Comparison of ENCODE assay signal across 9 cellular contexts in the genomic region with DNA sequence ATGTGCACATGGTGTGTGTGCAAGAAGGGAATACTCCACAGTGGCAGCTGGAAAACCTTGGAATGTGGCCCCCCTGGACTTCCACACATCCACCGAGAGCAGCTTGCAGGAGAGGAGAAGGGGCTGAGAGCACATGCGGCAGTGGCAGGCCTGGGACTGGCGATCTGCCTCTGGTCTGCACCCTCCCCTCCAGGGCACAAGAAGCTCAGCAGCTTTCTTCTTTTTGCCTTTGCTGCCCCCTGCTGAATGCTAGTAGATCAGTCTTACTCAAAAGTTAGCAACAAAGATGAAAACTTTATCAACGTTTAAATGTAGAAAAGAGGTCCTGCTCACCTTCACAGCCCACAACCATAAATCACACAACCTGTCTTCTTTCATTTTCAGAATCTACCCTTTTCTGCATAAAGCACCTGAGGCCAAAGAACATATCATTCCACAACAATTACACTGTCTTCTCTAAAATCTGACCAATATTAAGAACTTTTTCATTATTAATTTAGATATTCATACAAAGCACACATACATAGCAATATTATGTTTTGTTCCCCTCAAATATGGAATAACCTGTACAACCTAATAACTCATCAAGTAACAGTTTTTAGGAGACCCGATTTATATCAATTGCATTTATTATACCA. TPM values are rescaled to one million over a fixed set of nuclear protein-coding genes. Genes with fewer than 3 reads are reported as not detected.
DNase-seq lines count a peak whose midpoint lies in the region; ATAC-seq and TF ChIP-seq lines count a peak whose summit lies in the region.
"Had no signal": no experiment of that assay in that cellular context is flagged by ENCODE, and none has a peak within 500 bp of the region (broad histone marks: within the 10 kb centered on the region; RNA-seq: fewer than 3 reads in every experiment).

No MANE protein-coding gene starts in this region.

- H3K36me3 ChIP-seq in right lobe of liver: peaks cover 0 to 34% (median 13%) of the 10 kb centered on the region in 4 donors
- peaks cover under 1 to 79% (median 27%) of the 10 kb centered on the region in 4 donors for H3K36me3 ChIP-seq in sigmoid colon
- peaks cover 41 to 64% of the 10 kb centered on the region in 2 donors for H3K36me3 ChIP-seq in ascending aorta

- H3K27ac ChIP-seq in RWPE1 (no peak overlapping the region), coronary artery (no peak overlapping the region), right lobe of liver (no peak overlapping the region), sigmoid colon (no peak overlapping the region), ascending aorta (no peak overlapping the region)
- H3K27ac ChIP-seq: upper lobe of left lung had no signal

- H3K27ac Mint-ChIP-seq in activated T-cell treated with anti-CD3 and anti-CD28 coated beads, Interleukin-2, amount 50 U/mL, for 72 hours: no peak overlapping the region

- intact Hi-C loops in right lobe of liver (cut with DNase I) (no loop called here), sigmoid colon (cut with DNase I) (no loop called here), ascending aorta (cut with DNase I) (no loop called here)

- no peak for TF ChIP-seq POLR2A in right lobe of liver (IDR thresholded peaks at IDR 0.05)
- no peak for TF ChIP-seq POLR2A in sigmoid colon (IDR thresholded peaks at IDR 0.05)

- no peak overlapping the region for H3K4me3 Mint-ChIP-seq in activated T-cell treated with anti-CD3 and anti-CD28 coated beads, Interleukin-2, amount 50 U/mL, for 72 hours
- H3K4me3 Mint-ChIP-seq in activated T-cell treated with anti-CD3 and anti-CD28 coated beads, Interleukin-2, amount 50 U/mL, for 4 hours: no peak overlapping the region

- no peaks in the 10 kb centered on the region for H3K9me3 Mint-ChIP-seq in activated T-cell treated with anti-CD3 and anti-CD28 coated beads, Interleukin-2, amount 50 U/mL, for 72 hours
- H3K9me3 Mint-ChIP-seq in activated T-cell treated with anti-CD3 and anti-CD28 coated beads, Interleukin-2, amount 50 U/mL, for 4 hours: no peaks in the 10 kb centered on the region

- TF ChIP-seq EP300 in sigmoid colon (IDR thresholded peaks at IDR 0.05): no peak

- CTCF ChIA-PET in RWPE1 (lab: Yijun Ruan, JAX): interaction anchor here (0.6 kb wide), 1 partner anchor 35 kb away, joined by 4 read pairs; no protein-coding TSS in a partner anchor

- H3K4me1 ChIP-seq in right lobe of liver (no peaks in the 10 kb centered on the region), sigmoid colon (no peaks in the 10 kb centered on the region), ascending aorta (no peaks in the 10 kb centered on the region)
- H3K4me1 ChIP-seq: upper lobe of left lung had no signal

- H3K27me3 Mint-ChIP-seq in activated T-cell treated with anti-CD3 and anti-CD28 coated beads, Interleukin-2, amount 50 U/mL, for 72 hours (ENCODE audit: low read depth): no peaks in the 10 kb centered on the region
- no peaks in the 10 kb centered on the region for H3K27me3 Mint-ChIP-seq in activated T-cell treated with anti-CD3 and anti-CD28 coated beads, Interleukin-2, amount 50 U/mL, for 4 hours (ENCODE audit: low read depth)

- H3K27me3 ChIP-seq in right lobe of liver (no peaks in the 10 kb centered on the region), sigmoid colon (no peaks in the 10 kb centered on the region), ascending aorta (no peaks in the 10 kb centered on the region)
- H3K27me3 ChIP-seq: upper lobe of left lung had no signal

- TF ChIP-seq CTCF in RWPE1 (conservative IDR thresholded peaks at IDR 0.05; ENCODE audit: low read depth) (peak; percentile 35), coronary artery (IDR thresholded peaks at IDR 0.05) (no peak), right lobe of liver (IDR thresholded peaks at IDR 0.05) (peak; percentile 12 to 49 (median 36)), sigmoid colon (IDR thresholded peaks at IDR 0.05) (peak in 1 of 4 experiments; percentile 19), ascending aorta (IDR thresholded peaks at IDR 0.05) (peak in 1 of 3 experiments; percentile 36)

- no peaks in the 10 kb centered on the region for H3K4me1 Mint-ChIP-seq in activated T-cell treated with anti-CD3 and anti-CD28 coated beads, Interleukin-2, amount 50 U/mL, for 72 hours (ENCODE audit: low read depth)
- H3K4me1 Mint-ChIP-seq in activated T-cell treated with anti-CD3 and anti-CD28 coated beads, Interleukin-2, amount 50 U/mL, for 4 hours (ENCODE audit: low read depth): no peaks in the 10 kb centered on the region

- WGBS in right lobe of liver (ENCODE audit: insufficient coverage, low coverage, low lambda C conversion rate, missing lambda C conversion rate): 50% methylated on average over 2 of the region's 5 CpGs
- 53 to 73% methylated on average over 5 of the region's 5 CpGs for WGBS in sigmoid colon, 2 donors

- H3K36me3 Mint-ChIP-seq in activated T-cell treated with anti-CD3 and anti-CD28 coated beads, Interleukin-2, amount 50 U/mL, for 72 hours (ENCODE audit: insufficient read depth in 2 of 2): peaks cover 10 to 33% of the 10 kb centered on the region in 2 donors
- peaks cover 62% of the 10 kb centered on the region for H3K36me3 Mint-ChIP-seq in activated T-cell treated with anti-CD3 and anti-CD28 coated beads, Interleukin-2, amount 50 U/mL, for 4 hours (ENCODE audit: insufficient read depth)

- H3K4me3 ChIP-seq in coronary artery (no peak overlapping the region), right lobe of liver (no peak overlapping the region), sigmoid colon (no peak overlapping the region), ascending aorta (no peak overlapping the region)
- H3K4me3 ChIP-seq: upper lobe of left lung had no signal

- POLR2A ChIA-PET in RWPE1 (lab: Yijun Ruan, JAX; ENCODE audit: low non-redundant PET): no interaction called here

- H3K9me3 ChIP-seq in right lobe of liver (no peaks in the 10 kb centered on the region), sigmoid colon (no peaks in the 10 kb centered on the region), ascending aorta (no peaks in the 10 kb centered on the region)
- H3K9me3 ChIP-seq: upper lobe of left lung had no signal

- ATAC-seq in activated T-cell treated with anti-CD3 and anti-CD28 coated beads, Interleukin-2, amount 50 U/mL, for 72 hours (replicated peaks in 1 of 2): peak; percentile 26 to 32
- no peak for ATAC-seq in activated T-cell treated with anti-CD3 and anti-CD28 coated beads, Interleukin-2, amount 50 U/mL, for 4 hours
- ATAC-seq in HG03442 (IDR thresholded peaks at IDR 0.05; ENCODE audit: unreplicated experiment) (peak; percentile 72), right lobe of liver (peak; percentile 46 to 56 (median 52))

- peak; percentile 11 to 39 for DNase-seq in activated T-cell treated with anti-CD3 and anti-CD28 coated beads, Interleukin-2, amount 50 U/mL, for 72 hours
- DNase-seq in activated T-cell treated with anti-CD3 and anti-CD28 coated beads, Interleukin-2, amount 50 U/mL, for 4 hours: no peak
- DNase-seq in RWPE1 (ENCODE audit: low spot score) (peak; percentile 34), coronary artery (ENCODE audit: low spot score) (peak; percentile 56), right lobe of liver (no peak), sigmoid colon (no peak), ascending aorta (ENCODE audit: low spot score in 2 of 2) (no peak)
- DNase-seq: upper lobe of left lung had no signal

RNA-seq across cellular contexts. Expression of a gene that starts 34.6 kb away (rescaled TPM):
- 10 to 100 TPM; 13.8 to 21.5 TPM for total RNA-seq in activated T-cell treated with anti-CD3 and anti-CD28 coated beads, Interleukin-2, amount 50 U/mL, for 72 hours
- 10 to 100 TPM; 25.1 to 27.3 (median 26.8) TPM for total RNA-seq in activated T-cell treated with anti-CD3 and anti-CD28 coated beads, Interleukin-2, amount 50 U/mL, for 4 hours
- total RNA-seq in right lobe of liver (10 to 100 TPM in 2 of 6 experiments, 1 to 10 TPM in 4; 5.7 to 11.2 (median 7.1) TPM), sigmoid colon (10 to 100 TPM; 17.4 to 24.6 (median 20.8) TPM), ascending aorta (30.1 TPM)
- 1 to 10 TPM; 4.8 to 9.0 (median 5.5) TPM for polyA plus RNA-seq in sigmoid colon

RNA-seq across cellular contexts. Expression of a gene that starts 42.4 kb away (rescaled TPM):
- total RNA-seq in activated T-cell treated with anti-CD3 and anti-CD28 coated beads, Interleukin-2, amount 50 U/mL, for 72 hours: 10 to 100 TPM; 15.9 to 18.9 TPM
- total RNA-seq in activated T-cell treated with anti-CD3 and anti-CD28 coated beads, Interleukin-2, amount 50 U/mL, for 4 hours: 10 to 100 TPM; 16.2 to 18.8 (median 18.1) TPM
- total RNA-seq in right lobe of liver (1 to 10 TPM; 3.9 to 7.4 (median 6.4) TPM), sigmoid colon (10 to 100 TPM; 15.7 to 22.5 (median 16.0) TPM), ascending aorta (12.2 TPM)
- 10 to 100 TPM in 1 of 3 donors, 1 to 10 TPM in 2; 8.3 to 10.9 (median 8.4) TPM for polyA plus RNA-seq in sigmoid colon

RNA-seq across cellular contexts. Expression of a gene that starts 53.4 kb away (rescaled TPM):
- not detected for total RNA-seq in activated T-cell treated with anti-CD3 and anti-CD28 coated beads, Interleukin-2, amount 50 U/mL, for 72 hours
- not detected for total RNA-seq in activated T-cell treated with anti-CD3 and anti-CD28 coated beads, Interleukin-2, amount 50 U/mL, for 4 hours
- total RNA-seq in right lobe of liver: not detected
- not detected for total RNA-seq in sigmoid colon
- not detected for polyA plus RNA-seq in sigmoid colon
- not detected for total RNA-seq in ascending aorta
- total RNA-seq: upper lobe of left lung had no signal

Comparison
In these comparisons a context has a peak if more than half of its experiments do, and no peak if none do; other contexts are left out.
1. ATAC-seq: peak in activated T-cell treated with anti-CD3 and anti-CD28 coated beads, Interleukin-2, amount 50 U/mL, for 72 hours (2 of 2), HG03442 (single experiment) and right lobe of liver (4 of 4); none in activated T-cell treated with anti-CD3 and anti-CD28 coated beads, Interleukin-2, amount 50 U/mL, for 4 hours (0 of 2).
2. DNase-seq: peak in activated T-cell treated with anti-CD3 and anti-CD28 coated beads, Interleukin-2, amount 50 U/mL, for 72 hours (2 of 2), RWPE1 (single experiment) and coronary artery (single experiment); none in activated T-cell treated with anti-CD3 and anti-CD28 coated beads, Interleukin-2, amount 50 U/mL, for 4 hours (single experiment), right lobe of liver (0 of 3), sigmoid colon (single experiment) and ascending aorta (0 of 2).